In the genomic region with DNA sequence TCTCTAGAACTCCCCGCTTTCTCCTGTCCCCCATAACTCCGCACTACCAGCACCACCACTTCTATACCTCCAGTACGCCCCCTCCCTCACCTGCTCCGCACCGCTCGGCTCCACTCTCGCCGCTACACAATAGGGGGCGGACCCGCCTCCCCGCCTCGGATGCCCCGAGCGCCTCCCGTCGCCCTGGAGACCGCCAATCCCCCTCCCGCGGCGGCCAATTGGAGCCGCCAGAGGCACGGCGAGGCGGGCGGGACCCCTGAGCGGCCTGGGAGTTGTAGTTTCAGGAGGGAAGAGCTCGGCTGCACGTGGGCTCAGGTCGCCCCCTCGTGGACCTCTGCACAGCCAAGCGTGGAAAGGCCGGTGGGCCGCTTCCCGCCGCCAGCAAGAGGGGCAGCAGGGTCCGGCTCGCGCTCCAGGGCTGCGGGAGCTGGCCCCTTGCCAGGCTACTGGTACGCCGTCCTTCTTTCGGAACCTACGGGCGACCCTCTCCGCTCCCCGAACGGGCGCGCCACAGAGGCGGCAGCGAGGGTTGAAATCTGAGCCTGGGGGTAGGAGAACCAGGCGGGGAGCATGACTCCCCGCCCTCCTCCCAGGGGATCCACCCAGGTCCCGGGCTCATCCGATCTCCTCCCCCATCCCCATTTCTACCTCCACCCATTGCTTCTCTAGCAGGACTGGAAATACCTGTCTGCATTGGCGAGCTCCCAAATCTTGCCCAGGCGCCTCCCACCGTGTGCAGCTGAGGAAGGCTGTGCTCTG, we compare ENCODE assay signal across 8 cellular contexts. TPM values are rescaled to one million over a fixed set of nuclear protein-coding genes. Genes with fewer than 3 reads are reported as not detected.
A peak's percentile ranks its signal among the peaks of the same experiment; 100 is the strongest.
DNase-seq lines count a peak whose midpoint lies in the region; ATAC-seq and TF ChIP-seq lines count a peak whose summit lies in the region.

A gene with protein sequence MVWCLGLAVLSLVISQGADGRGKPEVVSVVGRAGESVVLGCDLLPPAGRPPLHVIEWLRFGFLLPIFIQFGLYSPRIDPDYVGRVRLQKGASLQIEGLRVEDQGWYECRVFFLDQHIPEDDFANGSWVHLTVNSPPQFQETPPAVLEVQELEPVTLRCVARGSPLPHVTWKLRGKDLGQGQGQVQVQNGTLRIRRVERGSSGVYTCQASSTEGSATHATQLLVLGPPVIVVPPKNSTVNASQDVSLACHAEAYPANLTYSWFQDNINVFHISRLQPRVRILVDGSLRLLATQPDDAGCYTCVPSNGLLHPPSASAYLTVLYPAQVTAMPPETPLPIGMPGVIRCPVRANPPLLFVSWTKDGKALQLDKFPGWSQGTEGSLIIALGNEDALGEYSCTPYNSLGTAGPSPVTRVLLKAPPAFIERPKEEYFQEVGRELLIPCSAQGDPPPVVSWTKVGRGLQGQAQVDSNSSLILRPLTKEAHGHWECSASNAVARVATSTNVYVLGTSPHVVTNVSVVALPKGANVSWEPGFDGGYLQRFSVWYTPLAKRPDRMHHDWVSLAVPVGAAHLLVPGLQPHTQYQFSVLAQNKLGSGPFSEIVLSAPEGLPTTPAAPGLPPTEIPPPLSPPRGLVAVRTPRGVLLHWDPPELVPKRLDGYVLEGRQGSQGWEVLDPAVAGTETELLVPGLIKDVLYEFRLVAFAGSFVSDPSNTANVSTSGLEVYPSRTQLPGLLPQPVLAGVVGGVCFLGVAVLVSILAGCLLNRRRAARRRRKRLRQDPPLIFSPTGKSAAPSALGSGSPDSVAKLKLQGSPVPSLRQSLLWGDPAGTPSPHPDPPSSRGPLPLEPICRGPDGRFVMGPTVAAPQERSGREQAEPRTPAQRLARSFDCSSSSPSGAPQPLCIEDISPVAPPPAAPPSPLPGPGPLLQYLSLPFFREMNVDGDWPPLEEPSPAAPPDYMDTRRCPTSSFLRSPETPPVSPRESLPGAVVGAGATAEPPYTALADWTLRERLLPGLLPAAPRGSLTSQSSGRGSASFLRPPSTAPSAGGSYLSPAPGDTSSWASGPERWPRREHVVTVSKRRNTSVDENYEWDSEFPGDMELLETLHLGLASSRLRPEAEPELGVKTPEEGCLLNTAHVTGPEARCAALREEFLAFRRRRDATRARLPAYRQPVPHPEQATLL (minus strand): TSS at position 131 of the 759 bp plus-strand sequence. CDS start 2,159 bp downstream, outside the sequence.

- peak; percentile 65 for TF ChIP-seq CTCF in HFFc6 (IDR thresholded peaks at IDR 0.05)

- peak; percentile 61 for DNase-seq in CD1c-positive myeloid dendritic cell (ENCODE audit: extremely low spot score)
- DNase-seq in HFFc6: peak; percentile 6
- peak; percentile 85 to 95 for DNase-seq in NCI-H446 (lab: John Stamatoyannopoulos, UW)
- peak; percentile 64 to 71 for DNase-seq in activated CD8-positive, alpha-beta memory T cell treated with anti-CD3 and anti-CD28 coated beads for 1 hour (ENCODE audit: extremely low read depth in 1 of 2, low read depth in 1 of 2)
- peak; percentile 85 for DNase-seq in effector CD8-positive, alpha-beta T cell (lab: John Stamatoyannopoulos, UW)
- peak; percentile 69 for DNase-seq in medulla oblongata (ENCODE audit: extremely low spot score)
- peak in 2 of 3 experiments; percentile 57 to 63 for DNase-seq in stimulated activated CD4-positive, alpha-beta T cell treated with anti-CD3 and anti-CD28 coated beads, TNF-alpha, amount 100 ng/mL, for 4 hours (ENCODE audit: low read depth in 3 of 3)

- H3K27me3 Mint-ChIP-seq in HFFc6 (ENCODE audit: insufficient read depth): peaks cover 41% of the 10 kb centered on the region

- peaks cover 9% of the 10 kb centered on the region; the same call in 1 of the 2 replicates for H3K4me1 Mint-ChIP-seq in HFFc6 (ENCODE audit: low read depth)

- peak within 1 kb of the TSS; percentile 71 for H3K4me3 Mint-ChIP-seq in HFFc6

- no peaks in the 10 kb centered on the region for H3K9me3 Mint-ChIP-seq in HFFc6

- no peak within 1 kb of the TSS for H3K27ac Mint-ChIP-seq in HFFc6

- ATAC-seq in HG02938 (IDR thresholded peaks at IDR 0.05; ENCODE audit: unreplicated experiment): no peak

- no peaks in the 10 kb centered on the region for H3K36me3 Mint-ChIP-seq in HFFc6 (ENCODE audit: low read depth)

RNA-seq across cellular contexts. Expression of the gene that starts here (rescaled TPM):
- total RNA-seq in HFFc6 (2021; fragmentation: NEBNext Ultra II Directional; extraction: Animal tissue kit (Norgen Biotek cat#: 25700)): not detected

Comparison
In these comparisons a context has a peak if more than half of its experiments do, and no peak if none do; other contexts are left out.
1. Peak in DNase-seq in HFFc6; RNA of the gene not detected or under 1 TPM.
2. DNase-seq: peak in every context shown above with its lines; median percentile 90 in NCI-H446; 85 in effector CD8-positive, alpha-beta T cell; 69 in medulla oblongata; 68 in activated CD8-positive, alpha-beta memory T cell treated with anti-CD3 and anti-CD28 coated beads for 1 hour; 61 in CD1c-positive myeloid dendritic cell; 60 in stimulated activated CD4-positive, alpha-beta T cell treated with anti-CD3 and anti-CD28 coated beads, TNF-alpha, amount 100 ng/mL, for 4 hours; 6 in HFFc6.